ENCODE assay signal across 26 cellular contexts in the genomic region with DNA sequence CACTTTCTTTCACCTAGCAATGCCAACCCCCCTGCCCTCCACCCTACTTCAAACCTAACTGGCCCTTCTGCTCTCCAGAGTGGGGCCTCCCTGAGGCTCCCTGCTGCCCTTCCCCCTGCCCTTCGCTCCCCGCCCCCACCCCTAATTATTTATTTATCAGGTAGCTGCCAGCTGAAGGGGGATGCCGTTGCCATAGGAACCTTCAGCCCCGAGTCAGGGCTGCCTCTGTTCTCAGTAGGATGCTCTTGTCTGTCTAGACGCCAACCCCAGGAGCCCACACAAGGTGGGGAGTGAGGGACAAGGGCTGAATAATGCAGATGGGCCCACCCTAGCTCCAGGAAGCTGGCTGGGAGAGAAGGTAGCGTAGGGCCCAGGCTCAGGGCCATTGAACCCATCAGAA. TPM values are rescaled to one million over a fixed set of nuclear protein-coding genes. Genes with fewer than 3 reads are reported as not detected.
"Had no signal": no experiment of that assay in that cellular context is flagged by ENCODE, and none has a peak within 500 bp of the region (broad histone marks: within the 10 kb centered on the region; RNA-seq: fewer than 3 reads in every experiment).

No MANE protein-coding gene starts in this region.

- H3K9me3 ChIP-seq: ascending aorta, esophagus squamous epithelium, gastrocnemius medialis, lower lobe of right lung, ovary, prostate gland, right atrium auricular region, spleen, tibial artery had no signal

- H3K27me3 ChIP-seq: ascending aorta, gastrocnemius medialis, ovary, right atrium auricular region had no signal

- H3K27ac Mint-ChIP-seq: activated naive CD4-positive, alpha-beta T cell treated with anti-CD3 and anti-CD28 coated beads, Interleukin-2, amount 50 U/mL, for 72 hours; activated T-cell treated with anti-CD3 and anti-CD28 coated beads, Interleukin-2, amount 50 U/mL, for 24 hours; activated T-helper 17 cell treated with anti-CD3 and anti-CD28 coated beads, Interleukin-2, amount 50 U/mL, for 72 hours; effector memory CD8-positive, alpha-beta T cell had no signal

- H3K4me1 Mint-ChIP-seq: activated T-helper 17 cell treated with anti-CD3 and anti-CD28 coated beads, Interleukin-2, amount 50 U/mL, for 72 hours; naive B cell had no signal

- DNase-seq: activated T-cell treated with anti-CD3 and anti-CD28 coated beads, Interleukin-2, amount 50 U/mL, for 24 hours; central memory CD4-positive, alpha-beta T cell; dermis blood vessel endothelial cell; effector memory CD8-positive, alpha-beta T cell; esophagus squamous epithelium; gastrocnemius medialis; head of caudate nucleus; hypothalamus; islet precursor cell; lower lobe of right lung; naive B cell; ovary; spleen; stimulated activated CD4-positive, alpha-beta T cell treated with anti-CD3 and anti-CD28 coated beads, Interleukin-4, amount 100 ng/mL, for 24 hours; stimulated activated naive CD8-positive, alpha-beta T cell treated with anti-CD3 and anti-CD28 coated beads, Interleukin-15, Interleukin-2, amounts not matched to agents 100 U/mL and 50 U/mL, for 24 hours; T-helper 1 cell; tibial artery; WERI-Rb-1 had no signal

- H3K27ac ChIP-seq: ascending aorta, esophagus squamous epithelium, gastrocnemius medialis, lower lobe of right lung, ovary, prostate gland, right atrium auricular region, spleen, tibial artery, WERI-Rb-1 had no signal

- H3K4me3 ChIP-seq: ascending aorta, esophagus squamous epithelium, gastrocnemius medialis, lower lobe of right lung, ovary, prostate gland, right atrium auricular region, spleen, tibial artery had no signal

- H3K4me3 Mint-ChIP-seq: activated T-cell treated with anti-CD3 and anti-CD28 coated beads, Interleukin-2, amount 50 U/mL, for 24 hours; activated T-helper 17 cell treated with anti-CD3 and anti-CD28 coated beads, Interleukin-2, amount 50 U/mL, for 72 hours; effector memory CD8-positive, alpha-beta T cell; naive B cell had no signal

- H3K9me3 Mint-ChIP-seq: activated naive CD4-positive, alpha-beta T cell treated with anti-CD3 and anti-CD28 coated beads, Interleukin-2, amount 50 U/mL, for 72 hours; activated T-cell treated with anti-CD3 and anti-CD28 coated beads, Interleukin-2, amount 50 U/mL, for 24 hours; activated T-helper 17 cell treated with anti-CD3 and anti-CD28 coated beads, Interleukin-2, amount 50 U/mL, for 72 hours; effector memory CD8-positive, alpha-beta T cell; naive B cell had no signal

- ATAC-seq: activated naive CD4-positive, alpha-beta T cell treated with anti-CD3 and anti-CD28 coated beads, Interleukin-2, amount 50 U/mL, for 72 hours; activated T-helper 17 cell treated with anti-CD3 and anti-CD28 coated beads, Interleukin-2, amount 50 U/mL, for 72 hours; effector memory CD8-positive, alpha-beta T cell; gastrocnemius medialis; lower lobe of right lung; stimulated activated naive CD8-positive, alpha-beta T cell treated with anti-CD3 and anti-CD28 coated beads, Interleukin-15, Interleukin-2, amounts not matched to agents 100 U/mL and 50 U/mL, for 24 hours had no signal

- H3K36me3 Mint-ChIP-seq: activated naive CD4-positive, alpha-beta T cell treated with anti-CD3 and anti-CD28 coated beads, Interleukin-2, amount 50 U/mL, for 72 hours; naive B cell had no signal

- H3K4me1 ChIP-seq: ascending aorta, esophagus squamous epithelium, gastrocnemius medialis, lower lobe of right lung, prostate gland, right atrium auricular region, spleen, tibial artery had no signal

- H3K36me3 ChIP-seq: ascending aorta, esophagus squamous epithelium, gastrocnemius medialis, lower lobe of right lung, ovary, prostate gland, right atrium auricular region, spleen, tibial artery, WERI-Rb-1 had no signal

RNA-seq across cellular contexts. Expression of a gene that starts 41.1 kb away (rescaled TPM):
- total RNA-seq: activated naive CD4-positive, alpha-beta T cell treated with anti-CD3 and anti-CD28 coated beads, Interleukin-2, amount 50 U/mL, for 72 hours; activated T-helper 17 cell treated with anti-CD3 and anti-CD28 coated beads, Interleukin-2, amount 50 U/mL, for 72 hours; ascending aorta; dermis blood vessel endothelial cell; lower lobe of right lung; mesenteric fat pad; right atrium auricular region; spleen; subcutaneous adipose tissue; ureter had no signal
